ENCODE assay signal across 27 cellular contexts in genomic region chr11:46643986-46644385, GRCh38.
"Had no signal": no experiment of that assay in that cellular context is flagged by ENCODE, and none has a peak within 500 bp of the region (broad histone marks: within the 10 kb centered on the region; RNA-seq: fewer than 3 reads in every experiment).

No MANE protein-coding gene starts in this region.

- H3K27me3 ChIP-seq: neural progenitor cell, neutrophil, right atrium auricular region, right lobe of liver, suprapubic skin, tibial artery, uterus had no signal

- H3K27ac ChIP-seq: left ventricle myocardium inferior, neural progenitor cell, neutrophil, parathyroid adenoma, right atrium auricular region, right lobe of liver, suprapubic skin, thoracic aorta, tibial artery, uterus had no signal

- H3K4me1 Mint-ChIP-seq: neural progenitor cell; stimulated activated memory B cell treated with anti-CD40 and anti-IgM and Interleukin-4, amounts not matched to agents 10 μg/mL and 1 μg/mL and 100 μg/mL, for 72 hours had no signal

- H3K79me2 ChIP-seq: parathyroid adenoma had no signal

- H3K27me3 Mint-ChIP-seq: naive B cell; progenitor cell of endocrine pancreas; stimulated activated memory B cell treated with anti-CD40 and anti-IgM and Interleukin-4, amounts not matched to agents 10 μg/mL and 1 μg/mL and 100 μg/mL, for 72 hours; type B pancreatic cell had no signal

- H3K4me3 ChIP-seq: left ventricle myocardium inferior, lung, neural progenitor cell, right atrium auricular region, right lobe of liver, smooth muscle cell, suprapubic skin, thoracic aorta, tibial artery, uterus had no signal

- H3K9me3 ChIP-seq: left ventricle myocardium inferior, neutrophil, right atrium auricular region, right lobe of liver, suprapubic skin, thoracic aorta, tibial artery, uterus had no signal

- H3K4me2 ChIP-seq: neural progenitor cell, smooth muscle cell had no signal

- H3K27ac Mint-ChIP-seq: nephron progenitor cell; neural progenitor cell; progenitor cell of endocrine pancreas; stimulated activated memory B cell treated with anti-CD40 and anti-IgM and Interleukin-4, amounts not matched to agents 10 μg/mL and 1 μg/mL and 100 μg/mL, for 72 hours; type B pancreatic cell had no signal

- DNase-seq: islet precursor cell; left ventricle myocardium inferior; mesendoderm; naive B cell; natural killer cell; nephron progenitor cell; occipital lobe; right lobe of liver; stimulated activated CD4-positive, alpha-beta T cell treated with anti-CD3 and anti-CD28 coated beads, Interleukin-1b, Interleukin-23, amount 100 ng/mL, for 48 hours; stimulated activated CD4-positive, alpha-beta T cell treated with anti-CD3 and anti-CD28 coated beads, Interleukin-2, amount 100 ng/mL, for 48 hours; stimulated activated CD4-positive, alpha-beta T cell treated with anti-CD3 and anti-CD28 coated beads, Interleukin-4, amount 100 ng/mL, for 4 hours; stimulated activated CD8-positive, alpha-beta memory T cell treated with anti-CD3 and anti-CD28 coated beads, Interleukin-4, amount 100 ng/mL, for 48 hours; stimulated activated naive CD4-positive, alpha-beta T cell treated with Interleukin-2 at 50 U/mL for 16 hours; tibial artery; uterus had no signal

- ATAC-seq: natural killer cell; right lobe of liver; stimulated activated memory B cell treated with anti-CD40 and anti-IgM and Interleukin-4, amounts not matched to agents 10 μg/mL and 1 μg/mL and 100 μg/mL, for 72 hours had no signal

- H3K36me3 ChIP-seq: neural progenitor cell, uterus had no signal

- H3K4me3 Mint-ChIP-seq: mesothelial cell of epicardium; naive B cell; natural killer cell; nephron progenitor cell; neural progenitor cell; stimulated activated memory B cell treated with anti-CD40 and anti-IgM and Interleukin-4, amounts not matched to agents 10 μg/mL and 1 μg/mL and 100 μg/mL, for 72 hours; type B pancreatic cell had no signal

- H3K9me3 Mint-ChIP-seq: mesothelial cell of epicardium; nephron progenitor cell; neural progenitor cell; stimulated activated memory B cell treated with anti-CD40 and anti-IgM and Interleukin-4, amounts not matched to agents 10 μg/mL and 1 μg/mL and 100 μg/mL, for 72 hours; type B pancreatic cell had no signal

- H2AFZ ChIP-seq: neural progenitor cell, parathyroid adenoma had no signal

- H3K4me1 ChIP-seq: neural progenitor cell, parathyroid adenoma, uterus had no signal
